19 cellular contexts compared by ENCODE assay signal in the genomic region with DNA sequence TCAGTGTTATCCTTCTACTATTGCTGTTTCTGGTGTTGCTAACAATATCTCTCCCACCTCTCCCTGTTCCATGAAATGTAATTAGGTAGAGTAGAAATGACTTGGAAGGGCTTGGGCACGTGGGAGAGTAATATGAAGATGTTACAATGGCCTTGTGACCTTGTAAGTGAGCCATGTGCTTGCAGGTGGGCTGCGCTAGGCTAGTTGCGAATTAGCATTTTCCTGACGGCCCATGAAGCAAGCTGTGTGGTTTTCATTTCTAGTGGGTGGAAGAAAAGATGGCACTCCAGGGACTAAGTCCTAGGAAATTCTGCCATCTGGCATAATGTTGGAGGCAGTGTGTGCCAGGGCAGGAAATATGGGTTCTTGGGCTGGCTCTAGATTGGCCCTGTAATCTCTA.
"Had no signal": no experiment of that assay in that cellular context is flagged by ENCODE, and none has a peak within 500 bp of the region (broad histone marks: within the 10 kb centered on the region; RNA-seq: fewer than 3 reads in every experiment).

No MANE protein-coding gene starts in this region.

- H3K27ac Mint-ChIP-seq: activated CD4-positive, alpha-beta memory T cell treated with anti-CD3 and anti-CD28 coated beads for 36 hours; activated naive CD4-positive, alpha-beta T cell treated with anti-CD3 and anti-CD28 coated beads for 36 hours; activated naive CD8-positive, alpha-beta T cell treated with anti-CD3 and anti-CD28 coated beads for 36 hours; activated T-helper 1 cell treated with anti-CD3 and anti-CD28 coated beads, Interleukin-12 subunit alpha, Interleukin-12 subunit beta, Interleukin-2, Interleukin-4 antibody, amounts not matched to agents 30 ng/mL and 10 ng/mL and 1 ng/mL, durations not matched to agents 14 hours and 24 hours and 36 hours; type B pancreatic cell had no signal

- H3K9me3 Mint-ChIP-seq: activated CD4-positive, alpha-beta memory T cell treated with anti-CD3 and anti-CD28 coated beads for 36 hours; activated naive CD4-positive, alpha-beta T cell treated with anti-CD3 and anti-CD28 coated beads for 36 hours; activated naive CD8-positive, alpha-beta T cell treated with anti-CD3 and anti-CD28 coated beads for 36 hours; activated T-helper 1 cell treated with anti-CD3 and anti-CD28 coated beads, Interleukin-12 subunit alpha, Interleukin-12 subunit beta, Interleukin-2, Interleukin-4 antibody, amounts not matched to agents 30 ng/mL and 10 ng/mL and 1 ng/mL, durations not matched to agents 14 hours and 24 hours and 36 hours; central memory CD8-positive, alpha-beta T cell; nephron progenitor cell; type B pancreatic cell had no signal

- FAIRE-seq: colon, pancreas had no signal

- H3K36me3 Mint-ChIP-seq: activated CD4-positive, alpha-beta memory T cell treated with anti-CD3 and anti-CD28 coated beads for 36 hours; activated naive CD8-positive, alpha-beta T cell treated with anti-CD3 and anti-CD28 coated beads for 36 hours; type B pancreatic cell had no signal

- H3K27me3 ChIP-seq: adrenal gland, brain microvascular endothelial cell, esophagus muscularis mucosa, foreskin keratinocyte, left lung, pancreas, uterus had no signal

- H3K27ac ChIP-seq: adrenal gland, brain microvascular endothelial cell, esophagus muscularis mucosa, foreskin keratinocyte, left lung, pancreas, prostate gland, skin epidermis, uterus had no signal

- H3K4me1 Mint-ChIP-seq: activated naive CD8-positive, alpha-beta T cell treated with anti-CD3 and anti-CD28 coated beads for 36 hours had no signal

- H3K36me3 ChIP-seq: adrenal gland, brain microvascular endothelial cell, esophagus muscularis mucosa, left lung, pancreas, prostate gland, uterus had no signal

- H3K4me3 ChIP-seq: adrenal gland, esophagus muscularis mucosa, left lung, lung, pancreas, prostate gland, skin epidermis, uterus had no signal

- DNase-seq: activated T-cell treated with anti-CD3 and anti-CD28 coated beads, Interleukin-2, amount 50 U/mL, for 1 hour had no signal

- H3K27me3 Mint-ChIP-seq: activated CD4-positive, alpha-beta memory T cell treated with anti-CD3 and anti-CD28 coated beads for 36 hours; activated naive CD8-positive, alpha-beta T cell treated with anti-CD3 and anti-CD28 coated beads for 36 hours; central memory CD8-positive, alpha-beta T cell had no signal

- H3K9me3 ChIP-seq: adrenal gland, esophagus muscularis mucosa, left lung, pancreas, prostate gland, uterus had no signal

- H3K4me1 ChIP-seq: adrenal gland, foreskin keratinocyte, left lung, pancreas, prostate gland, uterus had no signal

- H3K4me3 Mint-ChIP-seq: activated CD4-positive, alpha-beta memory T cell treated with anti-CD3 and anti-CD28 coated beads for 36 hours; activated naive CD4-positive, alpha-beta T cell treated with anti-CD3 and anti-CD28 coated beads for 36 hours; activated naive CD8-positive, alpha-beta T cell treated with anti-CD3 and anti-CD28 coated beads for 36 hours; activated T-helper 1 cell treated with anti-CD3 and anti-CD28 coated beads, Interleukin-12 subunit alpha, Interleukin-12 subunit beta, Interleukin-2, Interleukin-4 antibody, amounts not matched to agents 30 ng/mL and 10 ng/mL and 1 ng/mL, durations not matched to agents 14 hours and 24 hours and 36 hours; central memory CD8-positive, alpha-beta T cell; type B pancreatic cell had no signal
